Comparison of ENCODE assay signal across 19 cellular contexts in genomic region chr1:239107676-239108075, GRCh38.
DNase-seq lines count a peak whose midpoint lies in the region; ATAC-seq and TF ChIP-seq lines count a peak whose summit lies in the region.
"Had no signal": no experiment of that assay in that cellular context is flagged by ENCODE, and none has a peak within 500 bp of the region (broad histone marks: within the 10 kb centered on the region; RNA-seq: fewer than 3 reads in every experiment).

No MANE protein-coding gene starts in this region.

- no peaks in the 10 kb centered on the region for H3K79me1 ChIP-seq in mesendoderm (ENCODE audit: low read length)

- no peaks in the 10 kb centered on the region for H3K36me3 ChIP-seq in HUES64 (ENCODE audit: insufficient read depth, low read length)
- H3K36me3 ChIP-seq in endodermal cell (ENCODE audit: control insufficient read depth, insufficient read depth, low read length), result no peaks in the 10 kb centered on the region
- no peaks in the 10 kb centered on the region for H3K36me3 ChIP-seq in mesendoderm (ENCODE audit: control insufficient read depth, insufficient read depth, low read length)
- H3K36me3 ChIP-seq in CD8-positive, alpha-beta memory T cell (ENCODE audit: insufficient read depth, low read length), result no peaks in the 10 kb centered on the region
- H3K36me3 ChIP-seq: BLaER1, HAP-1 had no signal

- no peaks in the 10 kb centered on the region for H3K27me3 Mint-ChIP-seq in endodermal cell (ENCODE audit: insufficient read depth)
- peaks cover 0 to 4% of the 10 kb centered on the region in 2 donors for H3K27me3 Mint-ChIP-seq in CD8-positive, alpha-beta memory T cell
- H3K27me3 Mint-ChIP-seq: B cell; CD4-positive, CD25-positive, alpha-beta regulatory T cell had no signal

- H3K27ac Mint-ChIP-seq in endodermal cell, result no peak overlapping the region
- no peak overlapping the region for H3K27ac Mint-ChIP-seq in CD8-positive, alpha-beta memory T cell
- H3K27ac Mint-ChIP-seq: B cell; CD4-positive, CD25-positive, alpha-beta regulatory T cell; CD8-positive, alpha-beta T cell; HFFc6 had no signal

- no peak for ATAC-seq in GM21723 (IDR thresholded peaks at IDR 0.05; ENCODE audit: unreplicated experiment)
- ATAC-seq: CD8-positive, alpha-beta T cell had no signal

- no peak overlapping the region for H3K23ac ChIP-seq in mesendoderm (ENCODE audit: low read length)

- no peak overlapping the region for H3K56ac ChIP-seq in mesendoderm (ENCODE audit: low read length)

- H3K18ac ChIP-seq in mesendoderm (ENCODE audit: low read length), result peak overlapping the region; percentile 80

- H3K27ac ChIP-seq in HUES64 (ENCODE audit: low read depth, low read length) (peak overlapping the region; percentile 12; the same call in 1 of the 2 replicates), endodermal cell (ENCODE audit: low read depth, low read length) (no peak overlapping the region), mesendoderm (ENCODE audit: low read depth, low read length) (no peak overlapping the region)
- no peak overlapping the region for H3K27ac ChIP-seq in CD8-positive, alpha-beta memory T cell (ENCODE audit: low read depth, low read length)
- H3K27ac ChIP-seq: 22Rv1, BLaER1, C4-2B had no signal

- no peak overlapping the region for H2BK5ac ChIP-seq in mesendoderm (ENCODE audit: low read length)

- peaks cover 6% of the 10 kb centered on the region for H3K9me3 Mint-ChIP-seq in endodermal cell
- peaks cover 2 to 12% (median 8%) of the 10 kb centered on the region in 5 donors for H3K9me3 Mint-ChIP-seq in CD8-positive, alpha-beta memory T cell

- H3K4me3 ChIP-seq in HUES64 (ENCODE audit: low read length), result no peak overlapping the region
- H3K4me3 ChIP-seq in endodermal cell (ENCODE audit: low read length), result no peak overlapping the region
- H3K4me3 ChIP-seq in mesendoderm (ENCODE audit: low read length), result no peak overlapping the region
- no peak overlapping the region for H3K4me3 ChIP-seq in CD8-positive, alpha-beta memory T cell (ENCODE audit: low read length)
- H3K4me3 ChIP-seq: BLaER1, HAP-1 had no signal

- no peak for TF ChIP-seq CTCF in endodermal cell (conservative IDR thresholded peaks at IDR 0.05)

- H3K9ac ChIP-seq in HUES64 (ENCODE audit: low read depth, low read length), result no peak overlapping the region
- H3K9ac ChIP-seq in endodermal cell (ENCODE audit: extremely low read depth, low read length, poor library complexity, severe bottlenecking), result no peak overlapping the region
- H3K9ac ChIP-seq in mesendoderm (ENCODE audit: low read length), result no peak overlapping the region
- H3K9ac ChIP-seq: BLaER1 had no signal

- H3K4ac ChIP-seq in mesendoderm (ENCODE audit: low read depth, low read length), result no peak overlapping the region

- no peak overlapping the region for H4K5ac ChIP-seq in mesendoderm (ENCODE audit: low read length)

- H4K8ac ChIP-seq in mesendoderm (ENCODE audit: low read depth, low read length), result no peak overlapping the region

- H3K4me2 ChIP-seq in mesendoderm (ENCODE audit: low read length), result no peak overlapping the region
- H3K4me2 ChIP-seq: BLaER1 had no signal

- WGBS in HUES64, result 66% methylated on average over 7 of the region's 7 CpGs
- 76 to 77% methylated on average over 4 to 7 of the region's 7 CpGs for WGBS in endodermal cell (ENCODE audit: insufficient coverage in 1 of 2, insufficient read length in 1 of 2), 2 experiments
- WGBS in mesendoderm (ENCODE audit: extremely low coverage, insufficient coverage, low lambda C conversion rate), result no CpG with 5 or more reads among the region's 7 CpGs

- POLR2A ChIA-PET in CD8-positive, alpha-beta memory T cell (lab: Charles Lee), result no interaction called here

- no peaks in the 10 kb centered on the region for H3K27me3 ChIP-seq in HUES64 (ENCODE audit: insufficient read depth, low read length)
- no peaks in the 10 kb centered on the region for H3K27me3 ChIP-seq in endodermal cell (ENCODE audit: control insufficient read depth, insufficient read depth, low read length, poor library complexity, severe bottlenecking)
- no peaks in the 10 kb centered on the region for H3K27me3 ChIP-seq in mesendoderm (ENCODE audit: insufficient read depth, low read length, poor library complexity)
- H3K27me3 ChIP-seq in CD8-positive, alpha-beta memory T cell (ENCODE audit: insufficient read depth, low read length, poor library complexity, severe bottlenecking), result no peaks in the 10 kb centered on the region
- H3K27me3 ChIP-seq: BLaER1 had no signal

- no peaks in the 10 kb centered on the region for H3K9me3 ChIP-seq in HUES64 (ENCODE audit: insufficient read depth, low read depth, low read length)
- no peaks in the 10 kb centered on the region for H3K9me3 ChIP-seq in endodermal cell (ENCODE audit: control insufficient read depth, low read length)
- no peaks in the 10 kb centered on the region for H3K9me3 ChIP-seq in CD8-positive, alpha-beta memory T cell (ENCODE audit: low read length)
- H3K9me3 ChIP-seq: BLaER1, HAP-1 had no signal

- H3K79me2 ChIP-seq in mesendoderm (ENCODE audit: control insufficient read depth, insufficient read depth, low read length), result no peaks in the 10 kb centered on the region

- H3K4me1 Mint-ChIP-seq in endodermal cell, result peaks cover 61% of the 10 kb centered on the region
- no peaks in the 10 kb centered on the region for H3K4me1 Mint-ChIP-seq in CD8-positive, alpha-beta memory T cell
- H3K4me1 Mint-ChIP-seq: B cell; CD4-positive, CD25-positive, alpha-beta regulatory T cell had no signal

- H3K36me3 Mint-ChIP-seq in endodermal cell (ENCODE audit: low read depth), result no peaks in the 10 kb centered on the region
- H3K36me3 Mint-ChIP-seq in CD8-positive, alpha-beta memory T cell, result no peaks in the 10 kb centered on the region
- H3K36me3 Mint-ChIP-seq: CD4-positive, CD25-positive, alpha-beta regulatory T cell; CD8-positive, alpha-beta T cell had no signal

- H2AK5ac ChIP-seq in mesendoderm (ENCODE audit: low read length), result no peak overlapping the region

- H2BK15ac ChIP-seq in mesendoderm (replicated peaks; ENCODE audit: low read depth), result peak overlapping the region; percentile 74

- CTCF ChIA-PET in CD8-positive, alpha-beta memory T cell (lab: Charles Lee), result no interaction called here

- H3K4me3 Mint-ChIP-seq in endodermal cell, result no peak overlapping the region
- no peak overlapping the region for H3K4me3 Mint-ChIP-seq in CD8-positive, alpha-beta memory T cell
- H3K4me3 Mint-ChIP-seq: B cell; CD8-positive, alpha-beta T cell; HFFc6 had no signal

- H3K4me1 ChIP-seq in HUES64 (ENCODE audit: insufficient read depth, low read length), result peaks cover 25% of the 10 kb centered on the region
- peaks cover 13% of the 10 kb centered on the region for H3K4me1 ChIP-seq in endodermal cell (ENCODE audit: control insufficient read depth, insufficient read depth, low read length)
- no peaks in the 10 kb centered on the region for H3K4me1 ChIP-seq in mesendoderm (ENCODE audit: control insufficient read depth, low read depth, low read length)
- H3K4me1 ChIP-seq in CD8-positive, alpha-beta memory T cell (ENCODE audit: insufficient read depth, low read length), result no peaks in the 10 kb centered on the region
- H3K4me1 ChIP-seq: BLaER1 had no signal

- DNase-seq in NCI-H82 (lab: John Stamatoyannopoulos, UW), result peak; percentile 60
- DNase-seq in NCI-H82 treated with DMSO at 0.1 percent for 48 hours (lab: John Stamatoyannopoulos, UW; ENCODE audit: unreplicated experiment), result no peak
- DNase-seq in endodermal cell, result peak; percentile 45
- DNase-seq in mesendoderm, result no peak
- no peak for DNase-seq in CD8-positive, alpha-beta memory T cell
- DNase-seq in putamen (ENCODE audit: low spot score), result no peak
- DNase-seq: CD4-positive, CD25-positive, alpha-beta regulatory T cell; CD8-positive, alpha-beta T cell; DMS 273 treated with DMSO at 0.1 percent for 48 hours; DMS79 treated with DMSO at 0.1 percent for 48 hours; GF-D8; HFFc6 had no signal

- H2BK120ac ChIP-seq in mesendoderm (ENCODE audit: low read depth, low read length), result no peak overlapping the region

Comparison
In these comparisons a context has a peak if more than half of its experiments do, and no peak if none do; other contexts are left out.
1. DNase-seq: peak in NCI-H82 (single experiment) and endodermal cell (single experiment); none in NCI-H82 treated with DMSO at 0.1 percent for 48 hours (single experiment), mesendoderm (single experiment), CD8-positive, alpha-beta memory T cell (0 of 5) and putamen (single experiment).